In the genomic region with DNA sequence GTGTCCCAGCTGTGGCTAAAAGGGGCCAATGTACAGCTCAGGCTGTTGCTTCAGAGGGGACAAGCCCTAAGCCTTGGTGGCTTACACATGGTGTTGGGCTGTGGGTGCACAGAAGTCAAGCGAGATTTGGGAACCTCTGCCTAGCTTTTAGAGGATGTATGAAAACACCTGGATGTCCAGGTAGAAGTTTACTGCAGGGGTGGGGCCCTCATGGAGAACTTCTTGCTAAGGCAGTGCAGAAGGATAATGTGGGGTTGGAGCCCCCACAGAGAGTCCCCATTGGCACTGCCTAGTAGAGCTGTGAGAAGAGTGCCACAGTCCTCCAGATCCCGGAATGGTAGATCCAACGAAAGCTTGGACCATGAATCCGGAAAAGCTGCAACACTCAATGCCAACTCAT, we compare ENCODE assay signal across 1 cellular context.
TF ChIP-seq lines count a peak whose summit lies in the region.

No MANE protein-coding gene starts in this region.

TF ChIP-seq in GM12878, 131 proteins besides CTCF, POLR2A, EP300 and RAD21 (continued from another document):
- TF ChIP-seq E4F1 (IDR thresholded peaks at IDR 0.05; ENCODE audit: borderline replicate concordance, partially characterized antibody) = no peak
